In the genomic region with DNA sequence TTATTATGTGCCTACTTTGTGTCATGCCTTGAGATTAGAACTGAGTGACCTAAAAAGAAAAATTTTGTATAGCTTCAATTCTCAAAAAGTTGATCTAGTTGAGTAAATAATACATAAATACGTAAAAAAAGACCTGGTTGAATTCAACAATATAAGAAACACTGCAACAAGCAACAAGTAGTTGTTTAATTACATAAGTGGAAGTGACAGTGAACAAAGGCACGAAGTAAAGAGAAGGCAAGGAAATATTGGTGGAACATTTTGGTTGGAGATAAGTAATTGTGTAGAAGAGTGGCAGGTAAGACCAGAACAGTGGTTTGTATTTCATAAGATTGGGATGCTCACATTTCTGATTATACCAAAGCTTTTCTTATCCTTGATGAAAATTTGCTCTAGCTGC, we compare ENCODE assay signal across 1 cellular context.
TF ChIP-seq lines count a peak whose summit lies in the region.

No MANE protein-coding gene starts in this region.

TF ChIP-seq in IMR-90, 13 proteins besides CTCF, POLR2A, EP300 and RAD21:
- TF ChIP-seq CHD1 (IDR thresholded peaks at IDR 0.05; ENCODE audit: low read depth, low read length) (no peak), RCOR1 (IDR thresholded peaks at IDR 0.05; ENCODE audit: insufficient replicate concordance, low read length) (no peak), MXI1 (IDR thresholded peaks at IDR 0.05; ENCODE audit: borderline replicate concordance, low read depth, low read length) (no peak), RFX5 (IDR thresholded peaks at IDR 0.05; ENCODE audit: low read depth, low read length) (no peak), SMC3 (IDR thresholded peaks at IDR 0.05; ENCODE audit: low read depth, low read length) (no peak), BHLHE40 (IDR thresholded peaks at IDR 0.05; ENCODE audit: low read depth, low read length) (no peak), FOS (IDR thresholded peaks at IDR 0.05; ENCODE audit: low read depth, low read length) (no peak), MAFK (IDR thresholded peaks at IDR 0.05; ENCODE audit: low read depth, low read length) (no peak), MAZ (IDR thresholded peaks at IDR 0.05; ENCODE audit: borderline replicate concordance, low read depth, low read length) (no peak), NFE2L2 (IDR thresholded peaks at IDR 0.05; ENCODE audit: low read depth, low read length) (no peak), CEBPB (IDR thresholded peaks at IDR 0.05; ENCODE audit: low read depth, low read length) (no peak)
- TF ChIP-seq, protein P1, sequence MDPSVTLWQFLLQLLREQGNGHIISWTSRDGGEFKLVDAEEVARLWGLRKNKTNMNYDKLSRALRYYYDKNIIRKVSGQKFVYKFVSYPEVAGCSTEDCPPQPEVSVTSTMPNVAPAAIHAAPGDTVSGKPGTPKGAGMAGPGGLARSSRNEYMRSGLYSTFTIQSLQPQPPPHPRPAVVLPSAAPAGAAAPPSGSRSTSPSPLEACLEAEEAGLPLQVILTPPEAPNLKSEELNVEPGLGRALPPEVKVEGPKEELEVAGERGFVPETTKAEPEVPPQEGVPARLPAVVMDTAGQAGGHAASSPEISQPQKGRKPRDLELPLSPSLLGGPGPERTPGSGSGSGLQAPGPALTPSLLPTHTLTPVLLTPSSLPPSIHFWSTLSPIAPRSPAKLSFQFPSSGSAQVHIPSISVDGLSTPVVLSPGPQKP (IDR thresholded peaks at IDR 0.05; ENCODE audit: borderline replicate concordance, low read depth, low read length), result no peak
- TF ChIP-seq, protein P2, sequence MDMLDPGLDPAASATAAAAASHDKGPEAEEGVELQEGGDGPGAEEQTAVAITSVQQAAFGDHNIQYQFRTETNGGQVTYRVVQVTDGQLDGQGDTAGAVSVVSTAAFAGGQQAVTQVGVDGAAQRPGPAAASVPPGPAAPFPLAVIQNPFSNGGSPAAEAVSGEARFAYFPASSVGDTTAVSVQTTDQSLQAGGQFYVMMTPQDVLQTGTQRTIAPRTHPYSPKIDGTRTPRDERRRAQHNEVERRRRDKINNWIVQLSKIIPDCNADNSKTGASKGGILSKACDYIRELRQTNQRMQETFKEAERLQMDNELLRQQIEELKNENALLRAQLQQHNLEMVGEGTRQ (IDR thresholded peaks at IDR 0.05; ENCODE audit: low read depth, low read length), result no peak
